Comparison of ENCODE assay signal across 8 cellular contexts in genomic region chr10:23095404-23095965, GRCh38. TPM values are rescaled to one million over a fixed set of nuclear protein-coding genes. Genes with fewer than 3 reads are reported as not detected.
DNase-seq lines count a peak whose midpoint lies in the region; ATAC-seq and TF ChIP-seq lines count a peak whose summit lies in the region.

MSRB2 (plus strand) TSS chr10:23095579; CDS start chr10:23095609, 30 bp downstream.

- no peaks in the 10 kb centered on the region for H3K4me1 ChIP-seq in prostate gland (replicated peaks)

- TF ChIP-seq CTCF in GM10266 (IDR thresholded peaks at IDR 0.05; ENCODE audit: control insufficient read depth, insufficient read depth, low read depth, missing control alignments): no peak
- TF ChIP-seq CTCF in HFF-Myc (IDR thresholded peaks at IDR 0.05; ENCODE audit: low read depth, low read length, missing control alignments): no peak
- peak in 1 of 4 experiments; percentile 8 for TF ChIP-seq CTCF in prostate gland (IDR thresholded peaks at IDR 0.05)

- H3K36me3 ChIP-seq in prostate gland: no peaks in the 10 kb centered on the region

- WGBS in prostate gland: under 1% methylated on average over 40 of the region's 50 CpGs

- DNase-seq in GM10266 (ENCODE audit: extremely low spot score) (peak; percentile 92), HFF-Myc (ENCODE audit: extremely low read depth, low read depth) (peak; percentile 78), NAMALWA (ENCODE audit: low spot score) (peak; percentile 72), amniotic stem cell (lab: John Stamatoyannopoulos, UW) (peak; percentile 91), left ventricle myocardium superior (peak; percentile 94), prostate gland (ENCODE audit: low spot score) (peak; percentile 92), ureter (ENCODE audit: low spot score) (peak; percentile 97)

- peak within 1 kb of the TSS; percentile 87 to 88 for H3K27ac ChIP-seq in prostate gland

- H3K4me3 ChIP-seq in HFF-Myc (replicated peaks; ENCODE audit: low read depth, low read length): peak within 1 kb of the TSS; percentile 56
- H3K4me3 ChIP-seq in prostate gland: peak within 1 kb of the TSS; percentile 77 to 87

- H3K9me3 ChIP-seq in prostate gland: no peaks in the 10 kb centered on the region

- H3K27me3 ChIP-seq in prostate gland (replicated peaks; ENCODE audit: insufficient read depth): no peaks in the 10 kb centered on the region

- ATAC-seq in left ventricle myocardium superior: peak; percentile 95

- peak; percentile 92 for TF ChIP-seq POLR2A in prostate gland (IDR thresholded peaks at IDR 0.05)

- intact Hi-C loops in T-helper 1 cell treated with Interleukin-12 subunit alpha and Interleukin-12 subunit beta and Interleukin-4 antibody, amounts not matched to agents 30 ng/mL and 1 ng/mL, for 36 hours (cut with micrococcal nuclease): loop anchor here (1.0 to 10.0 kb wide), 13 partner anchors 63 to 1922 kb away; partner anchors contain the start of genes DNAJC1, ENKUR, MLLT10 and OTUD1
- intact Hi-C loops in left ventricle myocardium superior (cut with micrococcal nuclease) (no loop called here), prostate gland (cut with DNase I) (loop anchor here (10.0 kb wide), 1 partner anchor 541 kb away; no protein-coding TSS in a partner anchor)

RNA-seq across cellular contexts. Expression of gene MSRB2, which starts in this region (rescaled TPM):
- 12.0 and 13.5 TPM in 2 replicates for total RNA-seq in T-helper 1 cell treated with Interleukin-12 subunit alpha and Interleukin-12 subunit beta and Interleukin-4 antibody, amounts not matched to agents 30 ng/mL and 1 ng/mL, for 36 hours
- total RNA-seq in left ventricle myocardium superior: 182 TPM
- total RNA-seq in prostate gland: 10 to 100 TPM; 21.2 to 24.5 TPM
- 34.7 TPM for total RNA-seq in ureter

Comparison
In these comparisons a context has a peak if more than half of its experiments do, and no peak if none do; other contexts are left out.
1. Peak in every context shown above with its lines: DNase-seq, ATAC-seq, H3K4me3 ChIP-seq and H3K27ac ChIP-seq.